9 cellular contexts compared by ENCODE assay signal in the genomic region with DNA sequence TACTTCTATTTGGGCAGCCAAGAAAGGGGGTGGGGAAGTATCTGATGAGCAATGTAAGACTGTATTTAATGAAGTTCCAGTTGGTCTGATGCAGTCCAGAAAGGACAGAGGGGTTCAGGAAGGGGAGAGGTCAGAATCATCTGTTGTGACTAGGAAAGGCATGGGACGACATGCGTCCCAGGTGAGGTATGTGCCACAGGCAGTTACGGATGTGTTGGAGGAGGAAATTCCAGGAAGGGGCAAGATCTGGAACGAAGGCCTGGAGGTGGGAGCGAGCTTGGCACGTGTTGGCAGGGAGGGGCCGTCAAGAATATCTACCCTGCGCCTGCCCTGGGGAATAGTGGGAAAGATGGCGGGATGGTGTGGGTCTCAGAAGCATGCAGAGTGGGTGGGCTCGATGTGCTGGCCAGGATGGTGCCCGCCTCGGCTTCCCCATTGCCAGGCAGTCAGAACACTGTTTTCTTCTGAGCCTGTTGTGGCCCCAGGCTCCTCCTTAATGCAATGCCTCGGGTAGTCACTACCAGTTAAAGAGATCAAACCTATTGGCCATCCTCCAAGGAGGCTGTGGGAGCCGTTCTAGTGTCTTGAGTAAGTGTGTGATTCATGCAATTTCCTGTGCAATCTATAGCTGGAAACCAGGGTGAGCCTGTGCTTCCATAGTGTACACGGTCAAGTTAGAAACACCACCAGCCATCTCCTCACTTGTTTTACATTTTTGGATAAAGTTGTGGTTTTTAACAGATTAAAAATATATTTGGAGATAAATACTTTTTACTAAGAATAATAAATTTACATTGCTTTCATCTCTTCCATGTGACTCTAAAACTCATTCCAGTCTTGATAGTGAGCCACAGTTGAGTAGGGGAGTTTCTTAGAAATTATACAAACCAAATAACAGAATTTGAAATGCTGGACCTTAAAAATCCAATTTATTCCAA. TPM values are rescaled to one million over a fixed set of nuclear protein-coding genes. Genes with fewer than 3 reads are reported as not detected.
DNase-seq lines count a peak whose midpoint lies in the region; ATAC-seq and TF ChIP-seq lines count a peak whose summit lies in the region.
"Had no signal": no experiment of that assay in that cellular context is flagged by ENCODE, and none has a peak within 500 bp of the region (broad histone marks: within the 10 kb centered on the region; RNA-seq: fewer than 3 reads in every experiment).

No MANE protein-coding gene starts in this region.

- no peaks in the 10 kb centered on the region for H3K36me3 Mint-ChIP-seq in activated naive CD4-positive, alpha-beta T cell treated with anti-CD3 and anti-CD28 coated beads, Interleukin-2, amount 50 U/mL, for 72 hours

- no peak for TF ChIP-seq POLR2A in uterus (IDR thresholded peaks at IDR 0.05)

- no peak overlapping the region for H3K4me3 ChIP-seq in uterus

- H3K27me3 ChIP-seq in layer of hippocampus (ENCODE audit: control insufficient read depth, insufficient read depth, low read length) (no peaks in the 10 kb centered on the region), uterus (no peaks in the 10 kb centered on the region)

- no peak for TF ChIP-seq CTCF in uterus (IDR thresholded peaks at IDR 0.05)

- H3K36me3 ChIP-seq in uterus = no peaks in the 10 kb centered on the region

- H3K9me3 ChIP-seq in uterus = no peaks in the 10 kb centered on the region

- H3K27ac ChIP-seq in layer of hippocampus (ENCODE audit: low read depth, low read length) (peak overlapping the region; percentile 31), uterus (peak overlapping the region; percentile 12 to 40)

- H3K4me1 ChIP-seq in uterus = peaks cover 7 to 13% of the 10 kb centered on the region in 2 donors

- intact Hi-C loops in uterus (cut with DNase I; ENCODE audit: low total_unique reads) = no loop called here

- H3K27ac Mint-ChIP-seq in activated naive CD4-positive, alpha-beta T cell treated with anti-CD3 and anti-CD28 coated beads, Interleukin-2, amount 50 U/mL, for 72 hours = no peak overlapping the region
- H3K27ac Mint-ChIP-seq: activated B cell treated with CpG ODN at 0.5 μM for 24 hours had no signal

- no peak for DNase-seq in activated naive CD4-positive, alpha-beta T cell treated with anti-CD3 and anti-CD28 coated beads, Interleukin-2, amount 50 U/mL, for 72 hours (ENCODE audit: low spot score in 2 of 2)
- DNase-seq in activated naive CD4-positive, alpha-beta T cell treated with anti-CD3 and anti-CD28 coated beads, Interleukin-2, amount 50 U/mL, for 16 hours = no peak
- DNase-seq in amniotic stem cell (lab: John Stamatoyannopoulos, UW) (peak; percentile 96), uterus (peak in 1 of 2 donors; percentile 71), NCI-H1417 (lab: John Stamatoyannopoulos, UW) (no peak)
- DNase-seq: activated B cell treated with CpG ODN at 0.5 μM for 24 hours had no signal

- ATAC-seq in activated naive CD4-positive, alpha-beta T cell treated with anti-CD3 and anti-CD28 coated beads, Interleukin-2, amount 50 U/mL, for 72 hours = peak; percentile 68 to 88
- ATAC-seq in GM18867 (IDR thresholded peaks at IDR 0.05; ENCODE audit: unreplicated experiment) (no peak), GM19467 (IDR thresholded peaks at IDR 0.05; ENCODE audit: unreplicated experiment) (no peak)

- peaks cover 0 to 9% of the 10 kb centered on the region in 2 donors for H3K9me3 Mint-ChIP-seq in activated naive CD4-positive, alpha-beta T cell treated with anti-CD3 and anti-CD28 coated beads, Interleukin-2, amount 50 U/mL, for 72 hours
- H3K9me3 Mint-ChIP-seq: activated B cell treated with CpG ODN at 0.5 μM for 24 hours had no signal

RNA-seq across cellular contexts. Expression of a gene that starts 57.6 kb away (rescaled TPM):
- total RNA-seq in activated naive CD4-positive, alpha-beta T cell treated with anti-CD3 and anti-CD28 coated beads, Interleukin-2, amount 50 U/mL, for 72 hours = not detected
- total RNA-seq in uterus = under 1 TPM in 2 of 4 donors, not detected in 2; 0.07 to 0.24 TPM

Comparison
In these comparisons a context has a peak if more than half of its experiments do, and no peak if none do; other contexts are left out.
1. ATAC-seq: peak in activated naive CD4-positive, alpha-beta T cell treated with anti-CD3 and anti-CD28 coated beads, Interleukin-2, amount 50 U/mL, for 72 hours (2 of 2); none in GM18867 (single experiment) and GM19467 (single experiment).